Comparison of ENCODE assay signal across 1 cellular context in genomic region chrX:57929373-57929772, GRCh38.
TF ChIP-seq lines count a peak whose summit lies in the region.

No MANE protein-coding gene starts in this region.

TF ChIP-seq in GM23338, 12 proteins besides CTCF, POLR2A, EP300 and RAD21:
- TF ChIP-seq POLR2AphosphoS5 (IDR thresholded peaks at IDR 0.05; ENCODE audit: low read depth) (no peak), STAT1 (IDR thresholded peaks at IDR 0.05; ENCODE audit: unreplicated experiment) (no peak), ZNF331 (CRISPR knock-in tag; IDR thresholded peaks at IDR 0.05; ENCODE audit: low read depth) (no peak), EZH2phosphoT487 (IDR thresholded peaks at IDR 0.05; ENCODE audit: unreplicated experiment) (no peak), ZNF114 (CRISPR knock-in tag; IDR thresholded peaks at IDR 0.05) (no peak), ZNF462 (CRISPR knock-in tag; IDR thresholded peaks at IDR 0.05) (no peak), ETS1 (IDR thresholded peaks at IDR 0.05) (no peak), NANOG (IDR thresholded peaks at IDR 0.05; ENCODE audit: borderline replicate concordance) (no peak), CREB1 (CRISPR knock-in tag; IDR thresholded peaks at IDR 0.05; ENCODE audit: low read depth) (no peak), REST (IDR thresholded peaks at IDR 0.05; ENCODE audit: unreplicated experiment) (no peak), JUNB (IDR thresholded peaks at IDR 0.05; ENCODE audit: unreplicated experiment) (no peak), EZH2 (IDR thresholded peaks at IDR 0.05; ENCODE audit: low read depth, unreplicated experiment) (no peak)
TF ChIP-seq in GM23338: peak in this region for 0.
